ENCODE assay signal across 1 cellular context in genomic region chr2:68157402-68158133, GRCh38.
TF ChIP-seq lines count a peak whose summit lies in the region.

TSS of gene PNO1 (plus strand) at chr2:68157888. CDS start at chr2:68157935, 47 bp downstream.

TF ChIP-seq in HEK293, 187 proteins besides CTCF, POLR2A, EP300 and RAD21 (continued from another document and continues in another):
- TF ChIP-seq ZBTB8A (tag by site-specific recombination; IDR thresholded peaks at IDR 0.05): peak; percentile 40; the same call in 1 of the 2 replicates
- no peak for TF ChIP-seq ZNF596 (tag by site-specific recombination; IDR thresholded peaks at IDR 0.05)
- TF ChIP-seq GLI2 (tag by site-specific recombination; IDR thresholded peaks at IDR 0.05; ENCODE audit: borderline replicate concordance, low read depth): no peak
- no peak for TF ChIP-seq ZNF211 (tag by site-specific recombination; IDR thresholded peaks at IDR 0.05; ENCODE audit: low read depth)
- no peak for TF ChIP-seq HOXD13 (CRISPR knock-in tag; IDR thresholded peaks at IDR 0.05; ENCODE audit: borderline replicate concordance)
- no peak for TF ChIP-seq ZNF510 (tag by site-specific recombination; IDR thresholded peaks at IDR 0.05; ENCODE audit: insufficient replicate concordance)
- no peak for TF ChIP-seq ZNF791 (tag by site-specific recombination; IDR thresholded peaks at IDR 0.05)
- no peak for TF ChIP-seq HOXC10 (CRISPR knock-in tag; IDR thresholded peaks at IDR 0.05)
- peak; percentile 36; the same call in 1 of the 2 replicates for TF ChIP-seq ZNF366 (tag by site-specific recombination; conservative IDR thresholded peaks at IDR 0.05)
- no peak for TF ChIP-seq ZNF48 (tag by site-specific recombination; IDR thresholded peaks at IDR 0.05)
- TF ChIP-seq ZNF521 (tag by site-specific recombination; IDR thresholded peaks at IDR 0.05): no peak
- TF ChIP-seq ZEB2 (tag by site-specific recombination; IDR thresholded peaks at IDR 0.05): peak; percentile 57; the same call in 1 of the 2 replicates
- no peak for TF ChIP-seq ZNF155 (tag by site-specific recombination; IDR thresholded peaks at IDR 0.05)
- TF ChIP-seq ZNF302 (tag by site-specific recombination; IDR thresholded peaks at IDR 0.05; ENCODE audit: low read depth): no peak
- no peak for TF ChIP-seq ZNF530 (tag by site-specific recombination; IDR thresholded peaks at IDR 0.05; ENCODE audit: low read depth)
- no peak for TF ChIP-seq ZNF529 (tag by site-specific recombination; IDR thresholded peaks at IDR 0.05; ENCODE audit: insufficient replicate concordance)
- TF ChIP-seq ZNF184 (tag by site-specific recombination; IDR thresholded peaks at IDR 0.05): no peak
- TF ChIP-seq ZNF16 (tag by site-specific recombination; IDR thresholded peaks at IDR 0.05; ENCODE audit: low read depth): no peak
- no peak for TF ChIP-seq FEZF1 (tag by site-specific recombination; IDR thresholded peaks at IDR 0.05)
- TF ChIP-seq ZNF639 (tag by site-specific recombination; IDR thresholded peaks at IDR 0.05): peak; percentile 83
- no peak for TF ChIP-seq ZNF449 (tag by site-specific recombination; IDR thresholded peaks at IDR 0.05)
- no peak; the same call in 1 of the 2 replicates for TF ChIP-seq ZSCAN4 (tag by site-specific recombination; IDR thresholded peaks at IDR 0.05)
- no peak for TF ChIP-seq ZNF10 (tag by site-specific recombination; IDR thresholded peaks at IDR 0.05)
- no peak for TF ChIP-seq YY2 (tag by site-specific recombination; IDR thresholded peaks at IDR 0.05)
- TF ChIP-seq ZNF701 (tag by site-specific recombination; IDR thresholded peaks at IDR 0.05): no peak
- TF ChIP-seq KLF16 (tag by site-specific recombination; IDR thresholded peaks at IDR 0.05): peak; percentile 93
- TF ChIP-seq ZNF37A (tag by site-specific recombination; IDR thresholded peaks at IDR 0.05): no peak
- TF ChIP-seq ZNF274 (IDR thresholded peaks at IDR 0.05; ENCODE audit: low read length): no peak
- no peak for TF ChIP-seq ZNF274 (tag by site-specific recombination; IDR thresholded peaks at IDR 0.05; ENCODE audit: borderline replicate concordance)
- TF ChIP-seq ZNF692 (tag by site-specific recombination; IDR thresholded peaks at IDR 0.05): peak; percentile 53; the same call in 1 of the 2 replicates
- TF ChIP-seq GFI1B (tag by site-specific recombination; IDR thresholded peaks at IDR 0.05): no peak
- no peak for TF ChIP-seq ZNF202 (tag by site-specific recombination; IDR thresholded peaks at IDR 0.05; ENCODE audit: borderline replicate concordance)
- peak; percentile 34; the same call in 1 of the 2 replicates for TF ChIP-seq TRIM28 (IDR thresholded peaks at IDR 0.05; ENCODE audit: borderline replicate concordance, low read length)
- TF ChIP-seq ZNF645 (tag by site-specific recombination; IDR thresholded peaks at IDR 0.05): no peak
- TF ChIP-seq ZBTB6 (tag by site-specific recombination; IDR thresholded peaks at IDR 0.05): no peak; the same call in 1 of the 2 replicates
- peak; percentile 49 for TF ChIP-seq ZNF843 (tag by site-specific recombination; IDR thresholded peaks at IDR 0.05)
- no peak for TF ChIP-seq ZSCAN18 (tag by site-specific recombination; IDR thresholded peaks at IDR 0.05)
- TF ChIP-seq PRDM4 (tag by site-specific recombination; IDR thresholded peaks at IDR 0.05): no peak
- TF ChIP-seq ZNF146 (tag by site-specific recombination; IDR thresholded peaks at IDR 0.05): 0 out of 2 replicates have a peak, but pooled peaks have one; percentile 9
- no peak for TF ChIP-seq ZFP3 (tag by site-specific recombination; IDR thresholded peaks at IDR 0.05; ENCODE audit: low read depth)
- TF ChIP-seq ZNF350 (tag by site-specific recombination; IDR thresholded peaks at IDR 0.05): no peak
- no peak for TF ChIP-seq ZBTB11 (tag by site-specific recombination; conservative IDR thresholded peaks at IDR 0.05; ENCODE audit: low read depth)
- no peak for TF ChIP-seq ATF2 (tag by site-specific recombination; IDR thresholded peaks at IDR 0.05; ENCODE audit: low read depth)
- TF ChIP-seq ZNF138 (tag by site-specific recombination; IDR thresholded peaks at IDR 0.05; ENCODE audit: borderline replicate concordance): no peak
- no peak for TF ChIP-seq ZNF670 (tag by site-specific recombination; IDR thresholded peaks at IDR 0.05; ENCODE audit: low read depth)
